9 cellular contexts compared by ENCODE assay signal in genomic region chr1:1032428-1032827, GRCh38. TPM values are rescaled to one million over a fixed set of nuclear protein-coding genes. Genes with fewer than 3 reads are reported as not detected.
DNase-seq lines count a peak whose midpoint lies in the region; ATAC-seq and TF ChIP-seq lines count a peak whose summit lies in the region.
"Had no signal": no experiment of that assay in that cellular context is flagged by ENCODE, and none has a peak within 500 bp of the region (broad histone marks: within the 10 kb centered on the region; RNA-seq: fewer than 3 reads in every experiment).

No MANE protein-coding gene starts in this region.

- H3K27me3 ChIP-seq in gastrocnemius medialis = peaks cover 9 to 35% (median 34%) of the 10 kb centered on the region in 3 donors

- H3K4me1 Mint-ChIP-seq in activated T-cell treated with anti-CD3 and anti-CD28 coated beads, Interleukin-2, amount 50 U/mL, for 4 hours (ENCODE audit: low read depth) = peaks cover 7% of the 10 kb centered on the region

- no peak for TF ChIP-seq CTCF in gastrocnemius medialis (IDR thresholded peaks at IDR 0.05 in 4 of 5, conservative IDR thresholded peaks at IDR 0.05 in 1 of 5)

- no peak overlapping the region for H3K27ac ChIP-seq in gastrocnemius medialis

- DNase-seq in activated T-cell treated with anti-CD3 and anti-CD28 coated beads, Interleukin-2, amount 50 U/mL, for 4 hours = no peak
- DNase-seq in activated T-cell treated with anti-CD3 and anti-CD28 coated beads for 4 hours = no peak
- DNase-seq in NCI-H82 (lab: John Stamatoyannopoulos, UW) = peak; percentile 81
- no peak for DNase-seq in gastrocnemius medialis
- DNase-seq in activated gamma-delta T cell (lab: John Stamatoyannopoulos, UW) = no peak
- no peak for DNase-seq in COLO829 (ENCODE audit: low spot score)

- intact Hi-C loops in gastrocnemius medialis (cut with DNase I; ENCODE audit: low total_unique reads) = loop anchor here (5.0 to 10.0 kb wide), 2 partner anchors 82 to 260 kb away; partner anchors contain the start of gene C1orf159

- H3K27me3 Mint-ChIP-seq in activated T-cell treated with anti-CD3 and anti-CD28 coated beads, Interleukin-2, amount 50 U/mL, for 4 hours (ENCODE audit: low read depth) = peaks cover 25% of the 10 kb centered on the region

- H3K9me3 ChIP-seq in gastrocnemius medialis = no peaks in the 10 kb centered on the region

- H3K4me3 ChIP-seq in gastrocnemius medialis = peak overlapping the region; percentile 15 to 48 (median 43)

- in situ Hi-C loops in gastrocnemius medialis (cut with MboI; ENCODE audit: low sequenced_read_pairs in 4 of 4) = no loop called here

- no peaks in the 10 kb centered on the region for H3K9me3 Mint-ChIP-seq in activated T-cell treated with anti-CD3 and anti-CD28 coated beads, Interleukin-2, amount 50 U/mL, for 4 hours

- H3K36me3 Mint-ChIP-seq in activated T-cell treated with anti-CD3 and anti-CD28 coated beads, Interleukin-2, amount 50 U/mL, for 4 hours (ENCODE audit: insufficient read depth) = no peaks in the 10 kb centered on the region

- H3K4me1 ChIP-seq in gastrocnemius medialis = peaks cover 5 to 19% of the 10 kb centered on the region in 2 donors

- H3K4me3 Mint-ChIP-seq in activated T-cell treated with anti-CD3 and anti-CD28 coated beads, Interleukin-2, amount 50 U/mL, for 4 hours = peak overlapping the region; percentile 64

- no peaks in the 10 kb centered on the region for H3K36me3 ChIP-seq in gastrocnemius medialis

- ATAC-seq in activated T-cell treated with anti-CD3 and anti-CD28 coated beads, Interleukin-2, amount 50 U/mL, for 4 hours = peak in 1 of 2 donors; percentile 1
- ATAC-seq in esophagus mucosa (peak; percentile 2), gastrocnemius medialis (no peak), GM18870 (IDR thresholded peaks at IDR 0.05; ENCODE audit: unreplicated experiment) (no peak)

- TF ChIP-seq POLR2A in gastrocnemius medialis (IDR thresholded peaks at IDR 0.05) = no peak

RNA-seq across cellular contexts. Expression of gene AGRN, which starts 12.5 kb away (rescaled TPM):
- 10 to 100 TPM; 12.0 to 18.0 (median 15.2) TPM for total RNA-seq in activated T-cell treated with anti-CD3 and anti-CD28 coated beads, Interleukin-2, amount 50 U/mL, for 4 hours
- total RNA-seq in esophagus mucosa (41.0 TPM), gastrocnemius medialis (1 to 10 TPM; 2.0 to 3.8 (median 3.1) TPM)

RNA-seq across cellular contexts. Expression of gene ISG15, which starts 19.1 kb away (rescaled TPM):
- 10 to 100 TPM; 22.3 to 23.7 (median 22.9) TPM for total RNA-seq in activated T-cell treated with anti-CD3 and anti-CD28 coated beads, Interleukin-2, amount 50 U/mL, for 4 hours
- total RNA-seq in esophagus mucosa = 12.1 TPM
- 10 to 100 TPM in 2 of 4 donors, 1 to 10 TPM in 2; 4.3 to 37.6 (median 10.2) TPM for total RNA-seq in gastrocnemius medialis

RNA-seq across cellular contexts. Expression of gene HES4, which starts 32.5 kb away (rescaled TPM):
- 1 to 10 TPM; 1.3 to 3.0 (median 2.7) TPM for total RNA-seq in activated T-cell treated with anti-CD3 and anti-CD28 coated beads, Interleukin-2, amount 50 U/mL, for 4 hours
- total RNA-seq in esophagus mucosa (15.7 TPM), gastrocnemius medialis (10 to 100 TPM in 2 of 4 donors, 1 to 10 TPM in 2; 6.4 to 17.4 (median 9.5) TPM)

RNA-seq across cellular contexts. Expression of gene RNF223, which starts 41.7 kb away (rescaled TPM):
- total RNA-seq in activated T-cell treated with anti-CD3 and anti-CD28 coated beads, Interleukin-2, amount 50 U/mL, for 4 hours = under 1 TPM in 1 of 3 donors, not detected in 2; 0.16 TPM
- 22.3 TPM for total RNA-seq in esophagus mucosa
- not detected for total RNA-seq in gastrocnemius medialis
- total RNA-seq: mononuclear cell had no signal

RNA-seq across cellular contexts. Expression of gene PERM1, which starts 50.5 kb away (rescaled TPM):
- total RNA-seq in activated T-cell treated with anti-CD3 and anti-CD28 coated beads, Interleukin-2, amount 50 U/mL, for 4 hours = not detected
- total RNA-seq in esophagus mucosa (not detected), gastrocnemius medialis (100 to 1,000 TPM in 2 of 4 donors, 10 to 100 TPM in 2; 38.9 to 218 (median 98.8) TPM)
